Comparison of ENCODE assay signal across 2 cellular contexts in genomic region chr20:37200926-37201826, GRCh38.
TF ChIP-seq lines count a peak whose summit lies in the region.

No MANE protein-coding gene starts in this region.

TF ChIP-seq in SK-N-SH, 30 proteins besides CTCF, POLR2A, EP300 and RAD21 (continued from another document):
- TF ChIP-seq, protein P1, sequence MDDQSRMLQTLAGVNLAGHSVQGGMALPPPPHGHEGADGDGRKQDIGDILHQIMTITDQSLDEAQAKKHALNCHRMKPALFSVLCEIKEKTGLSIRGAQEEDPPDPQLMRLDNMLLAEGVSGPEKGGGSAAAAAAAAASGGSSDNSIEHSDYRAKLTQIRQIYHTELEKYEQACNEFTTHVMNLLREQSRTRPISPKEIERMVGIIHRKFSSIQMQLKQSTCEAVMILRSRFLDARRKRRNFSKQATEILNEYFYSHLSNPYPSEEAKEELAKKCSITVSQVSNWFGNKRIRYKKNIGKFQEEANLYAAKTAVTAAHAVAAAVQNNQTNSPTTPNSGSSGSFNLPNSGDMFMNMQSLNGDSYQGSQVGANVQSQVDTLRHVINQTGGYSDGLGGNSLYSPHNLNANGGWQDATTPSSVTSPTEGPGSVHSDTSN (IDR thresholded peaks at IDR 0.05): no peak
- TF ChIP-seq FOXJ3 (CRISPR knock-in tag; IDR thresholded peaks at IDR 0.05) (no peak), TCF12 (IDR thresholded peaks at IDR 0.05) (no peak), GATA2 (CRISPR knock-in tag; IDR thresholded peaks at IDR 0.05) (no peak), NRF1 (IDR thresholded peaks at IDR 0.05; ENCODE audit: low read depth, low read length) (no peak), RXRA (IDR thresholded peaks at IDR 0.05; ENCODE audit: borderline replicate concordance, low read depth) (no peak), REST (IDR thresholded peaks at IDR 0.05; ENCODE audit: low read depth, low read length) (no peak), ELF1 (IDR thresholded peaks at IDR 0.05) (no peak), CHD2 (IDR thresholded peaks at IDR 0.05; ENCODE audit: low read length, partially characterized antibody) (no peak)

TF ChIP-seq in SK-N-SH treated with all-trans-retinoic acid at 6 μM for 48 hours, 23 proteins besides CTCF, POLR2A, EP300 and RAD21 (continued from another document):
- TF ChIP-seq ZNF70 (CRISPR knock-in tag; IDR thresholded peaks at IDR 0.05): no peak
- TF ChIP-seq, protein P2, sequence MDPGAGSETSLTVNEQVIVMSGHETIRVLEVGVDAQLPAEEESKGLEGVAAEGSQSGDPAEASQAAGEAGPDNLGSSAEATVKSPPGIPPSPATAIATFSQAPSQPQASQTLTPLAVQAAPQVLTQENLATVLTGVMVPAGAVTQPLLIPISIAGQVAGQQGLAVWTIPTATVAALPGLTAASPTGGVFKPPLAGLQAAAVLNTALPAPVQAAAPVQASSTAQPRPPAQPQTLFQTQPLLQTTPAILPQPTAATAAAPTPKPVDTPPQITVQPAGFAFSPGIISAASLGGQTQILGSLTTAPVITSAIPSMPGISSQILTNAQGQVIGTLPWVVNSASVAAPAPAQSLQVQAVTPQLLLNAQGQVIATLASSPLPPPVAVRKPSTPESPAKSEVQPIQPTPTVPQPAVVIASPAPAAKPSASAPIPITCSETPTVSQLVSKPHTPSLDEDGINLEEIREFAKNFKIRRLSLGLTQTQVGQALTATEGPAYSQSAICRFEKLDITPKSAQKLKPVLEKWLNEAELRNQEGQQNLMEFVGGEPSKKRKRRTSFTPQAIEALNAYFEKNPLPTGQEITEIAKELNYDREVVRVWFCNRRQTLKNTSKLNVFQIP (CRISPR knock-in tag; IDR thresholded peaks at IDR 0.05; ENCODE audit: borderline replicate concordance, low read depth): no peak
